ENCODE assay signal across 18 cellular contexts in the genomic region with DNA sequence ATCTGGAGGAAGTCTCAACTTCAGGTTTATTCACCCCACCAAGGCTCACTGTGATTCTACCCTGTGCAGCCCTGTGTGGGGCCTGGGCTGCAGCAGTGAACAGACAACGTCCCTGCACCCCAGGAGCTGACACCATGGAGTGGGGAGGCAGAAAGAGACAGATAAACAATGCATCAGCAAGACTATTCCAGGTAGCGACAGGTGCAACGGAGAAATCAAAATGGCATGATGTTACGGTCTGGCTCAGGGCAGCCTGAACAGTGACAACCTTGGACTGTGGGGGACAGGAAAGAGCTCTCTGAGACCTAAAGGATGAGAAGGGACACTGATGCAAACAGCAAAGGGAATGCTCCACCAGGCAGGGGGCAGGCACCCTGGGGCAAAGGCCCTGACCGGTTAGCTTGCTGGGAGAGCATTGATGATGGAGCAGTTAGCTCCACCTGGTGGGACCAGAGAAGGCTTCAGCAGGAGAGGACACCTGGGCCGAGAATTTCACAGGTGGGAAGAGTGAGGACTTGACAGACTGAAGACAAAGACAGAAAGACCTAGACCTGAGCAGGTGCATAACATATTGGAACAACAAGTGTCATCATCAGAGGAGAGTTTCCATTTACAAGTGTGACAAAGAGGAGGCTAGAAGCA.
"Had no signal": no experiment of that assay in that cellular context is flagged by ENCODE, and none has a peak within 500 bp of the region (broad histone marks: within the 10 kb centered on the region; RNA-seq: fewer than 3 reads in every experiment).

No MANE protein-coding gene starts in this region.

- H3K27ac Mint-ChIP-seq: activated naive CD4-positive, alpha-beta T cell treated with anti-CD3 and anti-CD28 coated beads, Interleukin-2, amount 50 U/mL, for 72 hours; activated T-cell treated with anti-CD3 and anti-CD28 coated beads, Interleukin-2, amount 50 U/mL, for 24 hours; activated T-helper 17 cell treated with anti-CD3 and anti-CD28 coated beads, Interleukin-2, amount 50 U/mL, for 72 hours; brain; nephron; stimulated activated effector memory CD8-positive, alpha-beta T cell treated with anti-CD3 and anti-CD28 coated beads, Interleukin-12 subunit alpha, Interleukin-12 subunit beta, amount 100 ng/mL, for 72 hours; stimulated activated naive CD8-positive, alpha-beta T cell treated with anti-CD3 and anti-CD28 coated beads, Interleukin-15, amount 100 ng/mL, for 72 hours; WTC11 had no signal

- H3K4me1 Mint-ChIP-seq: activated T-helper 17 cell treated with anti-CD3 and anti-CD28 coated beads, Interleukin-2, amount 50 U/mL, for 72 hours; brain; nephron; stimulated activated effector memory CD8-positive, alpha-beta T cell treated with anti-CD3 and anti-CD28 coated beads, Interleukin-12 subunit alpha, Interleukin-12 subunit beta, amount 100 ng/mL, for 72 hours; stimulated activated naive CD8-positive, alpha-beta T cell treated with anti-CD3 and anti-CD28 coated beads, Interleukin-15, amount 100 ng/mL, for 72 hours; WTC11 had no signal

- H3K36me3 Mint-ChIP-seq: activated naive CD4-positive, alpha-beta T cell treated with anti-CD3 and anti-CD28 coated beads, Interleukin-2, amount 50 U/mL, for 72 hours; brain; stimulated activated effector memory CD8-positive, alpha-beta T cell treated with anti-CD3 and anti-CD28 coated beads, Interleukin-12 subunit alpha, Interleukin-12 subunit beta, amount 100 ng/mL, for 72 hours; WTC11 had no signal

- H3K9me3 Mint-ChIP-seq: activated naive CD4-positive, alpha-beta T cell treated with anti-CD3 and anti-CD28 coated beads, Interleukin-2, amount 50 U/mL, for 72 hours; activated T-cell treated with anti-CD3 and anti-CD28 coated beads, Interleukin-2, amount 50 U/mL, for 24 hours; activated T-helper 17 cell treated with anti-CD3 and anti-CD28 coated beads, Interleukin-2, amount 50 U/mL, for 72 hours; nephron; stimulated activated effector memory CD8-positive, alpha-beta T cell treated with anti-CD3 and anti-CD28 coated beads, Interleukin-12 subunit alpha, Interleukin-12 subunit beta, amount 100 ng/mL, for 72 hours; stimulated activated naive CD8-positive, alpha-beta T cell treated with anti-CD3 and anti-CD28 coated beads, Interleukin-15, amount 100 ng/mL, for 72 hours had no signal

- H3K36me3 ChIP-seq: esophagus squamous epithelium, gastrocnemius medialis, pancreas, right lobe of liver, tibial artery had no signal

- H3K27ac ChIP-seq: esophagus squamous epithelium, gastrocnemius medialis, pancreas, right lobe of liver, tibial artery had no signal

- DNase-seq: activated T-cell treated with anti-CD3 and anti-CD28 coated beads, Interleukin-2, amount 50 U/mL, for 24 hours; aorta; esophagus squamous epithelium; gastrocnemius medialis; hippocampal formation; pancreas; right lobe of liver; small intestine; stimulated activated CD4-positive, alpha-beta T cell treated with anti-CD3 and anti-CD28 coated beads, Interleukin-2, amount 100 ng/mL, for 24 hours; stimulated activated naive CD8-positive, alpha-beta T cell treated with anti-CD3 and anti-CD28 coated beads, Interleukin-15, amount 100 ng/mL, for 72 hours; T-helper 9 cell had no signal

- H3K4me3 ChIP-seq: esophagus squamous epithelium, gastrocnemius medialis, pancreas, right lobe of liver, tibial artery had no signal

- H3K27me3 ChIP-seq: pancreas, right lobe of liver had no signal

- H3K4me1 ChIP-seq: esophagus squamous epithelium, gastrocnemius medialis, pancreas, right lobe of liver, tibial artery had no signal

- H3K9me3 ChIP-seq: esophagus squamous epithelium, gastrocnemius medialis, pancreas, right lobe of liver, tibial artery had no signal

- ATAC-seq: activated naive CD4-positive, alpha-beta T cell treated with anti-CD3 and anti-CD28 coated beads, Interleukin-2, amount 50 U/mL, for 72 hours; activated T-helper 17 cell treated with anti-CD3 and anti-CD28 coated beads, Interleukin-2, amount 50 U/mL, for 72 hours; gastrocnemius medialis; pancreas; stimulated activated effector memory CD8-positive, alpha-beta T cell treated with anti-CD3 and anti-CD28 coated beads, Interleukin-12 subunit alpha, Interleukin-12 subunit beta, amount 100 ng/mL, for 72 hours; stimulated activated naive CD8-positive, alpha-beta T cell treated with anti-CD3 and anti-CD28 coated beads, Interleukin-15, amount 100 ng/mL, for 72 hours; WTC11 had no signal

- H3K4me3 Mint-ChIP-seq: activated T-cell treated with anti-CD3 and anti-CD28 coated beads, Interleukin-2, amount 50 U/mL, for 24 hours; activated T-helper 17 cell treated with anti-CD3 and anti-CD28 coated beads, Interleukin-2, amount 50 U/mL, for 72 hours; brain; nephron; stimulated activated effector memory CD8-positive, alpha-beta T cell treated with anti-CD3 and anti-CD28 coated beads, Interleukin-12 subunit alpha, Interleukin-12 subunit beta, amount 100 ng/mL, for 72 hours; stimulated activated naive CD8-positive, alpha-beta T cell treated with anti-CD3 and anti-CD28 coated beads, Interleukin-15, amount 100 ng/mL, for 72 hours; WTC11 had no signal
